ENCODE assay signal across 19 cellular contexts in the genomic region with DNA sequence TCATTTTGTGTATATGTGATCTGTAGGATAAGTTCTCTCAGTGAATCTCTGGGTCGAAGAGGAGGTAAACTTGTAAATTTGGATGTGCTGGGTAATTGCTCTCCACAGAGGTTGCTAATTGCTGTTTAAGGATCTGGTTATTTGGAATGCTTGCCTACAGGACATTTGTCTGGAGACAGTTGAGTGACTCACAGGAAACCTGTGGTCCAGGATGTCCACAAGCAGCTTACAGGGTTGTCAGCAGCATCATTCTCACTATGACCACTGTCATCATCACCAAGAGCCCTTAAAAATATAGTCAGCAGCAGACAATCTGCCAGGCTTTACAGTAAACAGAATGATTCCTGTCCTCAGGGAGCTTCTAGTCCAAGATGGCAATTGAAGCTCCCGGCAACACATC. TPM values are rescaled to one million over a fixed set of nuclear protein-coding genes. Genes with fewer than 3 reads are reported as not detected.
A peak's percentile ranks its signal among the peaks of the same experiment; 100 is the strongest.
DNase-seq lines count a peak whose midpoint lies in the region; TF ChIP-seq lines count a peak whose summit lies in the region.
"Had no signal": no experiment of that assay in that cellular context is flagged by ENCODE, and none has a peak within 500 bp of the region (broad histone marks: within the 10 kb centered on the region; RNA-seq: fewer than 3 reads in every experiment).

No MANE protein-coding gene starts in this region.

- no peaks in the 10 kb centered on the region for H3K4me1 ChIP-seq in breast epithelium

- no peak overlapping the region for H3K4me3 ChIP-seq in breast epithelium

- BruUV-seq in MCF 10A (replicated peaks; lab: Mats Ljungman, UMichigan): no TSS peak

- H3K27me3 Mint-ChIP-seq in MCF 10A (ENCODE audit: insufficient read depth, unreplicated experiment): peaks cover 11% of the 10 kb centered on the region

- H3K9me3 ChIP-seq in breast epithelium: no peaks in the 10 kb centered on the region

- POLR2A ChIA-PET in MCF 10A (lab: Yijun Ruan, JAX): interaction anchor here (0.6 kb wide), 1 partner anchor 10 kb away, joined by 3 read pairs; no protein-coding TSS in a partner anchor

- no peaks in the 10 kb centered on the region for H3K36me3 Mint-ChIP-seq in MCF 10A (ENCODE audit: insufficient read depth, unreplicated experiment)
- H3K36me3 Mint-ChIP-seq: CD8-positive, alpha-beta memory T cell had no signal

- no peaks in the 10 kb centered on the region for H3K36me3 ChIP-seq in breast epithelium

- peak; percentile 4 for DNase-seq in MCF 10A (ENCODE audit: unreplicated experiment)
- DNase-seq in breast epithelium (ENCODE audit: low spot score in 2 of 2): no peak
- peak; percentile 57 for DNase-seq in RPMI7951 (ENCODE audit: low read depth)
- DNase-seq in islet precursor cell: peak; percentile 72
- DNase-seq in CD1c-positive myeloid dendritic cell (ENCODE audit: extremely low spot score): no peak
- DNase-seq in ureter (ENCODE audit: low spot score): no peak
- DNase-seq in activated T-cell treated with anti-CD3 and anti-CD28 coated beads, Interleukin-2, amount 50 U/mL, for 48 hours: no peak
- DNase-seq: 8988T; C1 segment of cervical spinal cord; Calu3; CD8-positive, alpha-beta memory T cell; DMS153; GDM1; GOT3; NCI-H1417 treated with DMSO at 0.1 percent for 48 hours; NCI-H187; NCI-H446 treated with DMSO at 0.1 percent for 48 hours; NCI-H526 treated with DMSO at 0.1 percent for 48 hours had no signal

- no peak overlapping the region for H3K27ac Mint-ChIP-seq in MCF 10A (ENCODE audit: low read depth, unreplicated experiment)
- H3K27ac Mint-ChIP-seq: CD8-positive, alpha-beta memory T cell had no signal

- no peak for TF ChIP-seq POLR2A in breast epithelium (IDR thresholded peaks at IDR 0.05)

- H3K4me3 Mint-ChIP-seq in MCF 10A (ENCODE audit: unreplicated experiment): no peak overlapping the region
- H3K4me3 Mint-ChIP-seq: CD8-positive, alpha-beta memory T cell had no signal

- intact Hi-C loops in MCF 10A (cut with micrococcal nuclease): no loop called here
- intact Hi-C loops in breast epithelium (cut with DNase I; ENCODE audit: low total_unique reads): no loop called here

- no peak overlapping the region for H3K27ac ChIP-seq in breast epithelium

- CTCF ChIA-PET in MCF 10A (lab: Yijun Ruan, JAX): interaction anchor here (0.6 to 1.2 kb wide), 3 partner anchors 17 to 102 kb away, joined by 3 to 4 read pairs (median 4); no protein-coding TSS in a partner anchor

- H3K4me1 Mint-ChIP-seq in MCF 10A (ENCODE audit: insufficient read depth, unreplicated experiment): no peaks in the 10 kb centered on the region

- peaks cover 0 to 12% of the 10 kb centered on the region in 2 donors for H3K27me3 ChIP-seq in breast epithelium

- no peaks in the 10 kb centered on the region for H3K9me3 Mint-ChIP-seq in MCF 10A (ENCODE audit: unreplicated experiment)
- H3K9me3 Mint-ChIP-seq: CD8-positive, alpha-beta memory T cell had no signal

- TF ChIP-seq CTCF in MCF 10A (IDR thresholded peaks at IDR 0.05; ENCODE audit: unreplicated experiment) (no peak), breast epithelium (IDR thresholded peaks at IDR 0.05) (no peak)

RNA-seq across cellular contexts. Expression of a gene that starts 31.2 kb away (rescaled TPM):
- total RNA-seq in MCF 10A (2022): 1.3 and 2.6 TPM in 2 replicates
- total RNA-seq in breast epithelium: 10 to 100 TPM in 1 of 3 donors, 1 to 10 TPM in 2; 1.8 to 20.6 (median 4.3) TPM
- 0.10 and 0.12 TPM in 2 replicates for total RNA-seq in RPMI7951 (2014; rRNA removed; shearing (Covaris generic))
- total RNA-seq in ureter: 9.8 TPM
- total RNA-seq: LHCN-M2 had no signal

RNA-seq across cellular contexts. Expression of a gene that starts 53.8 kb away (rescaled TPM):
- total RNA-seq in MCF 10A (2022) (not detected in 2 replicates), breast epithelium (1 to 10 TPM in 1 of 3 donors, under 1 TPM in 2; 0.16 to 3.2 (median 0.33) TPM), ureter (not detected)
- not detected in 2 replicates for total RNA-seq in RPMI7951 (2014; rRNA removed; shearing (Covaris generic))
- total RNA-seq: Calu3; CD8-positive, alpha-beta memory T cell; LHCN-M2 had no signal

Comparison
In these comparisons a context has a peak if more than half of its experiments do, and no peak if none do; other contexts are left out.
1. DNase-seq: peak in MCF 10A (single experiment), RPMI7951 (single experiment) and islet precursor cell (single experiment); none in breast epithelium (0 of 2), CD1c-positive myeloid dendritic cell (single experiment), ureter (single experiment) and activated T-cell treated with anti-CD3 and anti-CD28 coated beads, Interleukin-2, amount 50 U/mL, for 48 hours (0 of 2).